13 cellular contexts compared by ENCODE assay signal in genomic region chr5:14305045-14305444, GRCh38.
DNase-seq lines count a peak whose midpoint lies in the region; ATAC-seq and TF ChIP-seq lines count a peak whose summit lies in the region.
"Had no signal": no experiment of that assay in that cellular context is flagged by ENCODE, and none has a peak within 500 bp of the region (broad histone marks: within the 10 kb centered on the region; RNA-seq: fewer than 3 reads in every experiment).

No MANE protein-coding gene starts in this region.

- H3K9me3 ChIP-seq in RWPE2 (ENCODE audit: severe bottlenecking): no peaks in the 10 kb centered on the region
- H3K9me3 ChIP-seq: tibial nerve had no signal

- DNase-seq in HFF-Myc (ENCODE audit: extremely low read depth, low read depth) (peak; percentile 14), RWPE2 (ENCODE audit: low spot score) (no peak), foreskin fibroblast (peak; percentile 67 to 73), skeletal muscle cell (ENCODE audit: low read depth) (peak; percentile 71), GDM1 (lab: John Stamatoyannopoulos, UW) (no peak)
- DNase-seq in activated T-cell treated with anti-CD3 and anti-CD28 coated beads, Interleukin-2, amount 50 U/mL, for 48 hours: no peak
- DNase-seq in activated CD4-positive, alpha-beta memory T cell treated with anti-CD3 and anti-CD28 coated beads, Interleukin-2, amount 10 ng/mL, durations not matched to agents 7 days and 5 days: no peak
- DNase-seq: activated CD8-positive, alpha-beta T cell treated with anti-CD3 and anti-CD28 coated beads, Interleukin-2, amount 10 ng/mL, durations not matched to agents 7 days and 5 days; stimulated activated CD4-positive, alpha-beta T cell treated with anti-CD3 and anti-CD28 coated beads, Interleukin-2, amount 100 ng/mL, for 48 hours had no signal

- H3K27ac ChIP-seq in RWPE2 (ENCODE audit: poor library complexity, severe bottlenecking): peak overlapping the region; percentile 37
- H3K27ac ChIP-seq: HL-60, tibial nerve had no signal

- H3K36me3 Mint-ChIP-seq in activated CD4-positive, alpha-beta memory T cell treated with anti-CD3 and anti-CD28 coated beads, Interleukin-2, amount 10 ng/mL, durations not matched to agents 7 days and 5 days (ENCODE audit: low read depth): peaks cover 3% of the 10 kb centered on the region

- H3K4me1 Mint-ChIP-seq in activated CD4-positive, alpha-beta memory T cell treated with anti-CD3 and anti-CD28 coated beads, Interleukin-2, amount 10 ng/mL, durations not matched to agents 7 days and 5 days: no peaks in the 10 kb centered on the region

- CTCF ChIA-PET in activated CD4-positive, alpha-beta memory T cell treated with anti-CD3 and anti-CD28 coated beads, Interleukin-2, amount 10 ng/mL, durations not matched to agents 7 days and 5 days (lab: Charles Lee): no interaction called here

- peaks cover 3% of the 10 kb centered on the region for H3K9me3 Mint-ChIP-seq in activated CD4-positive, alpha-beta memory T cell treated with anti-CD3 and anti-CD28 coated beads, Interleukin-2, amount 10 ng/mL, durations not matched to agents 7 days and 5 days

- H3K4me1 ChIP-seq in RWPE2 (ENCODE audit: insufficient read depth, poor library complexity, severe bottlenecking): peaks cover 11% of the 10 kb centered on the region
- H3K4me1 ChIP-seq: tibial nerve had no signal

- peaks cover 76% of the 10 kb centered on the region for H3K36me3 ChIP-seq in RWPE2 (ENCODE audit: low read depth)

- H3K27ac Mint-ChIP-seq in activated CD4-positive, alpha-beta memory T cell treated with anti-CD3 and anti-CD28 coated beads, Interleukin-2, amount 10 ng/mL, durations not matched to agents 7 days and 5 days: no peak overlapping the region
- H3K27ac Mint-ChIP-seq: activated CD8-positive, alpha-beta T cell treated with anti-CD3 and anti-CD28 coated beads, Interleukin-2, amount 10 ng/mL, durations not matched to agents 7 days and 5 days; memory B cell had no signal

- H3K27me3 Mint-ChIP-seq in activated CD4-positive, alpha-beta memory T cell treated with anti-CD3 and anti-CD28 coated beads, Interleukin-2, amount 10 ng/mL, durations not matched to agents 7 days and 5 days: peaks cover 1% of the 10 kb centered on the region
- H3K27me3 Mint-ChIP-seq: memory B cell had no signal

- H3K4me3 ChIP-seq in HFF-Myc (replicated peaks; ENCODE audit: low read depth, low read length): no peak overlapping the region
- no peak overlapping the region for H3K4me3 ChIP-seq in RWPE2 (ENCODE audit: severe bottlenecking)
- H3K4me3 ChIP-seq in foreskin fibroblast (ENCODE audit: low read depth in 1 of 2, low read length in 2 of 2): no peak overlapping the region
- H3K4me3 ChIP-seq in skeletal muscle cell (ENCODE audit: low read depth, low read length): no peak overlapping the region
- H3K4me3 ChIP-seq: tibial nerve had no signal

- no peak for TF ChIP-seq CTCF in HFF-Myc (IDR thresholded peaks at IDR 0.05; ENCODE audit: low read depth, low read length, missing control alignments)
- TF ChIP-seq CTCF in RWPE2 (IDR thresholded peaks at IDR 0.05; ENCODE audit: poor library complexity, severe bottlenecking): no peak
- TF ChIP-seq CTCF in foreskin fibroblast (IDR thresholded peaks at IDR 0.05; ENCODE audit: low read depth, low read length): no peak

- H3K27me3 ChIP-seq in RWPE2 (ENCODE audit: insufficient read depth, poor library complexity, severe bottlenecking): no peaks in the 10 kb centered on the region
- H3K27me3 ChIP-seq: tibial nerve had no signal

- ATAC-seq in RWPE2 (ENCODE audit: low read depth) (peak; percentile 97), HG03354 (IDR thresholded peaks at IDR 0.05; ENCODE audit: poor library complexity, severe bottlenecking, unreplicated experiment) (no peak)
- ATAC-seq: activated CD8-positive, alpha-beta T cell treated with anti-CD3 and anti-CD28 coated beads, Interleukin-2, amount 10 ng/mL, durations not matched to agents 7 days and 5 days had no signal

- POLR2A ChIA-PET in activated CD4-positive, alpha-beta memory T cell treated with anti-CD3 and anti-CD28 coated beads, Interleukin-2, amount 10 ng/mL, durations not matched to agents 7 days and 5 days (lab: Charles Lee): no interaction called here

- no peak overlapping the region for H3K4me3 Mint-ChIP-seq in activated CD4-positive, alpha-beta memory T cell treated with anti-CD3 and anti-CD28 coated beads, Interleukin-2, amount 10 ng/mL, durations not matched to agents 7 days and 5 days
- H3K4me3 Mint-ChIP-seq: activated CD8-positive, alpha-beta T cell treated with anti-CD3 and anti-CD28 coated beads, Interleukin-2, amount 10 ng/mL, durations not matched to agents 7 days and 5 days; memory B cell had no signal

Comparison
In these comparisons a context has a peak if more than half of its experiments do, and no peak if none do; other contexts are left out.
1. DNase-seq: peak in HFF-Myc (single experiment), foreskin fibroblast (2 of 2) and skeletal muscle cell (single experiment); none in RWPE2 (single experiment), activated T-cell treated with anti-CD3 and anti-CD28 coated beads, Interleukin-2, amount 50 U/mL, for 48 hours (0 of 2), GDM1 (single experiment) and activated CD4-positive, alpha-beta memory T cell treated with anti-CD3 and anti-CD28 coated beads, Interleukin-2, amount 10 ng/mL, durations not matched to agents 7 days and 5 days (single experiment).